1 cellular context compared by ENCODE assay signal in genomic region chr3:14646150-14646573, GRCh38.
TF ChIP-seq lines count a peak whose summit lies in the region.

No MANE protein-coding gene starts in this region.

TF ChIP-seq in K562, 482 proteins besides CTCF, POLR2A, EP300 and RAD21 (continued from another document and continues in another):
- TF ChIP-seq CUX1 (CRISPR knock-in tag; IDR thresholded peaks at IDR 0.05) = 0 out of 2 replicates have a peak, but pooled peaks have one; percentile 2
- TF ChIP-seq OTX1 (CRISPR knock-in tag; IDR thresholded peaks at IDR 0.05) = peak; percentile 53; the same call in 1 of the 2 replicates
- no peak for TF ChIP-seq MYC (IDR thresholded peaks at IDR 0.05; ENCODE audit: low read depth, low read length)
- no peak for TF ChIP-seq MYC (CRISPR knock-in tag; IDR thresholded peaks at IDR 0.05; ENCODE audit: borderline replicate concordance, low read depth)
- 0 out of 4 replicates have a peak, but pooled peaks of 1 of the 2 experiments have one; percentile 25 for TF ChIP-seq KDM4B (IDR thresholded peaks at IDR 0.05; ENCODE audit: borderline replicate concordance in 2 of 2, low read depth in 1 of 2)
- TF ChIP-seq ZNF395 (CRISPR knock-in tag; IDR thresholded peaks at IDR 0.05) = peak; percentile 98
- no peak for TF ChIP-seq ZNF696 (CRISPR knock-in tag; conservative IDR thresholded peaks at IDR 0.05)
- TF ChIP-seq AFF4 (CRISPR knock-in tag; IDR thresholded peaks at IDR 0.05) = no peak
- TF ChIP-seq NR2F6 (CRISPR knock-in tag; IDR thresholded peaks at IDR 0.05) = peak; percentile 50; the same call in 1 of the 2 replicates
- TF ChIP-seq ZNF274 (IDR thresholded peaks at IDR 0.05; ENCODE audit: borderline replicate concordance, low read depth, low read length) = no peak
- TF ChIP-seq, protein P1, sequence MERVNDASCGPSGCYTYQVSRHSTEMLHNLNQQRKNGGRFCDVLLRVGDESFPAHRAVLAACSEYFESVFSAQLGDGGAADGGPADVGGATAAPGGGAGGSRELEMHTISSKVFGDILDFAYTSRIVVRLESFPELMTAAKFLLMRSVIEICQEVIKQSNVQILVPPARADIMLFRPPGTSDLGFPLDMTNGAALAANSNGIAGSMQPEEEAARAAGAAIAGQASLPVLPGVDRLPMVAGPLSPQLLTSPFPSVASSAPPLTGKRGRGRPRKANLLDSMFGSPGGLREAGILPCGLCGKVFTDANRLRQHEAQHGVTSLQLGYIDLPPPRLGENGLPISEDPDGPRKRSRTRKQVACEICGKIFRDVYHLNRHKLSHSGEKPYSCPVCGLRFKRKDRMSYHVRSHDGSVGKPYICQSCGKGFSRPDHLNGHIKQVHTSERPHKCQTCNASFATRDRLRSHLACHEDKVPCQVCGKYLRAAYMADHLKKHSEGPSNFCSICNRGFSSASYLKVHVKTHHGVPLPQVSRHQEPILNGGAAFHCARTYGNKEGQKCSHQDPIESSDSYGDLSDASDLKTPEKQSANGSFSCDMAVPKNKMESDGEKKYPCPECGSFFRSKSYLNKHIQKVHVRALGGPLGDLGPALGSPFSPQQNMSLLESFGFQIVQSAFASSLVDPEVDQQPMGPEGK (CRISPR knock-in tag; IDR thresholded peaks at IDR 0.05; ENCODE audit: borderline replicate concordance) = no peak
- no peak for TF ChIP-seq NUFIP1 (IDR thresholded peaks at IDR 0.05; ENCODE audit: partially characterized antibody)
- TF ChIP-seq, protein P2, sequence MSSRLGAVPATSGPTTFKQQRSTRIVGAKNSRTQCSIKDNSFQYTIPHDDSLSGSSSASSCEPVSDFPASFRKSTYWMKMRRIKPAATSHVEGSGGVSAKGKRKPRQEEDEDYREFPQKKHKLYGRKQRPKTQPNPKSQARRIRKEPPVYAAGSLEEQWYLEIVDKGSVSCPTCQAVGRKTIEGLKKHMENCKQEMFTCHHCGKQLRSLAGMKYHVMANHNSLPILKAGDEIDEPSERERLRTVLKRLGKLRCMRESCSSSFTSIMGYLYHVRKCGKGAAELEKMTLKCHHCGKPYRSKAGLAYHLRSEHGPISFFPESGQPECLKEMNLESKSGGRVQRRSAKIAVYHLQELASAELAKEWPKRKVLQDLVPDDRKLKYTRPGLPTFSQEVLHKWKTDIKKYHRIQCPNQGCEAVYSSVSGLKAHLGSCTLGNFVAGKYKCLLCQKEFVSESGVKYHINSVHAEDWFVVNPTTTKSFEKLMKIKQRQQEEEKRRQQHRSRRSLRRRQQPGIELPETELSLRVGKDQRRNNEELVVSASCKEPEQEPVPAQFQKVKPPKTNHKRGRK (tag; IDR thresholded peaks at IDR 0.05) = no peak
- TF ChIP-seq, protein P3, sequence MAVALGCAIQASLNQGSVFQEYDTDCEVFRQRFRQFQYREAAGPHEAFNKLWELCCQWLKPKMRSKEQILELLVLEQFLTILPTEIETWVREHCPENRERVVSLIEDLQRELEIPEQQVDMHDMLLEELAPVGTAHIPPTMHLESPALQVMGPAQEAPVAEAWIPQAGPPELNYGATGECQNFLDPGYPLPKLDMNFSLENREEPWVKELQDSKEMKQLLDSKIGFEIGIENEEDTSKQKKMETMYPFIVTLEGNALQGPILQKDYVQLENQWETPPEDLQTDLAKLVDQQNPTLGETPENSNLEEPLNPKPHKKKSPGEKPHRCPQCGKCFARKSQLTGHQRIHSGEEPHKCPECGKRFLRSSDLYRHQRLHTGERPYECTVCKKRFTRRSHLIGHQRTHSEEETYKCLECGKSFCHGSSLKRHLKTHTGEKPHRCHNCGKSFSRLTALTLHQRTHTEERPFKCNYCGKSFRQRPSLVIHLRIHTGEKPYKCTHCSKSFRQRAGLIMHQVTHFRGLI (CRISPR knock-in tag; IDR thresholded peaks at IDR 0.05) = 0 out of 2 replicates have a peak, but pooled peaks have one; percentile 19
- TF ChIP-seq ZBTB9 (CRISPR knock-in tag; IDR thresholded peaks at IDR 0.05) = peak; percentile 48; the same call in 1 of the 2 replicates
- 0 out of 4 replicates have a peak, but pooled peaks of 1 of the 2 experiments have one; percentile 40 for TF ChIP-seq MAZ (CRISPR knock-in tag; conservative IDR thresholded peaks at IDR 0.05 in 1 of 2, IDR thresholded peaks at IDR 0.05 in 1 of 2)
- TF ChIP-seq, protein P4, sequence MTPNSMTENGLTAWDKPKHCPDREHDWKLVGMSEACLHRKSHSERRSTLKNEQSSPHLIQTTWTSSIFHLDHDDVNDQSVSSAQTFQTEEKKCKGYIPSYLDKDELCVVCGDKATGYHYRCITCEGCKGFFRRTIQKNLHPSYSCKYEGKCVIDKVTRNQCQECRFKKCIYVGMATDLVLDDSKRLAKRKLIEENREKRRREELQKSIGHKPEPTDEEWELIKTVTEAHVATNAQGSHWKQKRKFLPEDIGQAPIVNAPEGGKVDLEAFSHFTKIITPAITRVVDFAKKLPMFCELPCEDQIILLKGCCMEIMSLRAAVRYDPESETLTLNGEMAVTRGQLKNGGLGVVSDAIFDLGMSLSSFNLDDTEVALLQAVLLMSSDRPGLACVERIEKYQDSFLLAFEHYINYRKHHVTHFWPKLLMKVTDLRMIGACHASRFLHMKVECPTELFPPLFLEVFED (CRISPR knock-in tag; conservative IDR thresholded peaks at IDR 0.05) = peak; percentile 89
- no peak for TF ChIP-seq RB1 (IDR thresholded peaks at IDR 0.05; ENCODE audit: low read depth)
- TF ChIP-seq, protein P5, sequence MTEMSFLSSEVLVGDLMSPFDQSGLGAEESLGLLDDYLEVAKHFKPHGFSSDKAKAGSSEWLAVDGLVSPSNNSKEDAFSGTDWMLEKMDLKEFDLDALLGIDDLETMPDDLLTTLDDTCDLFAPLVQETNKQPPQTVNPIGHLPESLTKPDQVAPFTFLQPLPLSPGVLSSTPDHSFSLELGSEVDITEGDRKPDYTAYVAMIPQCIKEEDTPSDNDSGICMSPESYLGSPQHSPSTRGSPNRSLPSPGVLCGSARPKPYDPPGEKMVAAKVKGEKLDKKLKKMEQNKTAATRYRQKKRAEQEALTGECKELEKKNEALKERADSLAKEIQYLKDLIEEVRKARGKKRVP (CRISPR knock-in tag; IDR thresholded peaks at IDR 0.05) = peak; percentile 46; the same call in 1 of the 2 replicates
- TF ChIP-seq CBFA2T3 (IDR thresholded peaks at IDR 0.05) = no peak
- TF ChIP-seq IRF9 (tag; IDR thresholded peaks at IDR 0.05) = no peak
- TF ChIP-seq, protein P6, sequence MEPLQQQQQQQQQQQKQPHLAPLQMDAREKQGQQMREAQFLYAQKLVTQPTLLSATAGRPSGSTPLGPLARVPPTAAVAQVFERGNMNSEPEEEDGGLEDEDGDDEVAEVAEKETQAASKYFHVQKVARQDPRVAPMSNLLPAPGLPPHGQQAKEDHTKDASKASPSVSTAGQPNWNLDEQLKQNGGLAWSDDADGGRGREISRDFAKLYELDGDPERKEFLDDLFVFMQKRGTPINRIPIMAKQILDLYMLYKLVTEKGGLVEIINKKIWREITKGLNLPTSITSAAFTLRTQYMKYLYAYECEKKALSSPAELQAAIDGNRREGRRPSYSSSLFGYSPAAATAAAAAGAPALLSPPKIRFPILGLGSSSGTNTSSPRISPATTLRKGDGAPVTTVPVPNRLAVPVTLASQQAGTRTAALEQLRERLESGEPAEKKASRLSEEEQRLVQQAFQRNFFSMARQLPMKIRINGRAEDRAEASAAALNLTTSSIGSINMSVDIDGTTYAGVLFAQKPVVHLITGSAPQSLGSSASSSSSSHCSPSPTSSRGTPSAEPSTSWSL (CRISPR knock-in tag; IDR thresholded peaks at IDR 0.05; ENCODE audit: borderline replicate concordance) = 0 out of 2 replicates have a peak, but pooled peaks have one; percentile 19
- TF ChIP-seq ZFX (CRISPR knock-in tag; IDR thresholded peaks at IDR 0.05) = no peak
- no peak for TF ChIP-seq CC2D1A (IDR thresholded peaks at IDR 0.05)
- TF ChIP-seq FOXK2 (conservative IDR thresholded peaks at IDR 0.05 in 1 of 2, IDR thresholded peaks at IDR 0.05 in 1 of 2; ENCODE audit: low read depth in 2 of 2) = no peak
- TF ChIP-seq BACH1 (tag; IDR thresholded peaks at IDR 0.05) = no peak
- peak; percentile 80 for TF ChIP-seq NFXL1 (CRISPR knock-in tag; IDR thresholded peaks at IDR 0.05)
- no peak for TF ChIP-seq ELF2 (CRISPR knock-in tag; IDR thresholded peaks at IDR 0.05)
- 0 out of 2 replicates have a peak, but pooled peaks have one; percentile 41 for TF ChIP-seq PYGO2 (tag; IDR thresholded peaks at IDR 0.05)
- 0 out of 2 replicates have a peak, but pooled peaks have one; percentile 52 for TF ChIP-seq NR4A1 (CRISPR knock-in tag; IDR thresholded peaks at IDR 0.05)
- TF ChIP-seq NR4A1 (tag; IDR thresholded peaks at IDR 0.05) = no peak
